Comparison of ENCODE assay signal across 8 cellular contexts in the genomic region with DNA sequence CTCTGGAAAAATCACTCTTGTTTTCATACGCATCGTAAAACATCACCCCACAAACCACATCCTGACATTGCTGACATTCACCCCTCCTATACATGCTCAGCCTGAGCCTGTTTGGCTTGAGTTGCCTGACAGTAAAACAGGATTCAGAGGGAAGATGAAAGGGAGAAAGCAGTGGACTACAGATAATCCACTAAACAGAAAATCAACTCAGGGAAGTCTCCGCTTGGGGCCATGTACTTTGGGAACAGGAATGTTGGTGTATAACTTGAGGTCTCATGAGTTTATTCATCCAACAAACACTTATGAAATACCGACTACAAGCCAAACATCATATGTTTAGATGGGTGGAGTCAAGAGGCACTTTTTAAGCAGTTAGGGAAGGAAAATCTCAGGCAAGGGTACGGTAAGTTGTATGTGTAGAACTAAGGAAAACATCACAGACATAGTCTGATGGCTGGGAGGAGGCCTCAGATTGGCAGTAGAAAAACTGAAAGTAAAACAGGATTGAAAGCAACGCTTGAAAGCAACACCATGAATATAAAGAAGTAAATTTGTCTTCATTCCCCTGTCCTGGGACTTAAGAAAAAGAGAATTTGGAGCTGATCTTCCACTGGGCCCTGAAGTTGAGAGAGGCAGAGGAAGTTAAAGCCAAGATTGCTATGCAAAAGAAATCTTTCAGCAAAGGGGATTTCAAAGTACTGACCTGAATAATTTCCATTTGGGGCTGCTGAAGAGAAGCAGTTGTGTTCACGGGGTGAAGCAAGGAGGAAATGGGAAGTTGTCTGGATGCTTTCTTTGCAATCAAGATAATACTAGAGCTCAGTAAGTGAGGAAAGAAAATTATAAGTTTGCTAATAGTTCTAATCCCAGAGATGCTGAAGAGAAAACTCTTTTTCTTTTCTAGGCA. TPM values are rescaled to one million over a fixed set of nuclear protein-coding genes. Genes with fewer than 3 reads are reported as not detected.
DNase-seq lines count a peak whose midpoint lies in the region; ATAC-seq, FAIRE-seq and TF ChIP-seq lines count a peak whose summit lies in the region.

No MANE protein-coding gene starts in this region.

- FAIRE-seq in RCC 7860 (lab: Jason Lieb, UNC): peak; percentile 16

- H3K27me3 ChIP-seq in right lobe of liver (no peaks in the 10 kb centered on the region), subcutaneous abdominal adipose tissue (ENCODE audit: control insufficient read depth in 5 of 5, insufficient read depth in 4 of 5, low read length in 5 of 5) (no peaks in the 10 kb centered on the region), H7 (ENCODE audit: control insufficient read depth, insufficient read depth, low read length) (no peaks in the 10 kb centered on the region)

- H3K36me3 ChIP-seq in right lobe of liver: no peaks in the 10 kb centered on the region
- H3K36me3 ChIP-seq in subcutaneous abdominal adipose tissue (ENCODE audit: control insufficient read depth in 5 of 5, insufficient read depth in 5 of 5, low read length in 5 of 5): no peaks in the 10 kb centered on the region
- H3K36me3 ChIP-seq in H7 (replicated peaks; ENCODE audit: control insufficient read depth, insufficient read depth, low read length): no peaks in the 10 kb centered on the region

- peaks cover 66% of the 10 kb centered on the region for H3K4me1 Mint-ChIP-seq in activated naive CD8-positive, alpha-beta T cell treated with anti-CD3 and anti-CD28 coated beads, Interleukin-2, amount 50 U/mL, for 24 hours

- H3K27ac Mint-ChIP-seq in activated naive CD8-positive, alpha-beta T cell treated with anti-CD3 and anti-CD28 coated beads, Interleukin-2, amount 50 U/mL, for 24 hours: peak overlapping the region; percentile 98

- H3K4me3 Mint-ChIP-seq in activated naive CD8-positive, alpha-beta T cell treated with anti-CD3 and anti-CD28 coated beads, Interleukin-2, amount 50 U/mL, for 24 hours: peak overlapping the region; percentile 84

- no peak for TF ChIP-seq POLR2A in right lobe of liver (IDR thresholded peaks at IDR 0.05)

- DNase-seq in RCC 7860 (ENCODE audit: low spot score) (peak; percentile 25), right lobe of liver (no peak), NCI-H2029 (lab: John Stamatoyannopoulos, UW) (no peak), H7 (no peak)
- peak; percentile 48 for DNase-seq in activated naive CD8-positive, alpha-beta T cell treated with anti-CD3 and anti-CD28 coated beads, Interleukin-2, amount 50 U/mL, for 24 hours

- H3K27ac ChIP-seq in right lobe of liver (peak overlapping the region in 1 of 3 donors; percentile 30), subcutaneous abdominal adipose tissue (ENCODE audit: low read depth, low read length) (no peak overlapping the region)

- no peak for TF ChIP-seq CTCF in right lobe of liver (IDR thresholded peaks at IDR 0.05)

- H3K9me3 ChIP-seq in right lobe of liver (no peaks in the 10 kb centered on the region), subcutaneous abdominal adipose tissue (ENCODE audit: control insufficient read depth in 5 of 5, low read length in 5 of 5) (no peaks in the 10 kb centered on the region)

- intact Hi-C loops in right lobe of liver (cut with DNase I): no loop called here

- H3K4me1 ChIP-seq in right lobe of liver (peaks cover 0 to 6% (median 0%) of the 10 kb centered on the region in 4 donors), subcutaneous abdominal adipose tissue (ENCODE audit: control insufficient read depth in 5 of 5, insufficient read depth in 5 of 5, low read length in 5 of 5) (peaks cover 0 to 9% (median 0%) of the 10 kb centered on the region in 5 donors)

- H3K36me3 Mint-ChIP-seq in activated naive CD8-positive, alpha-beta T cell treated with anti-CD3 and anti-CD28 coated beads, Interleukin-2, amount 50 U/mL, for 24 hours (ENCODE audit: low read depth): no peaks in the 10 kb centered on the region

- H3K9me3 Mint-ChIP-seq in activated naive CD8-positive, alpha-beta T cell treated with anti-CD3 and anti-CD28 coated beads, Interleukin-2, amount 50 U/mL, for 24 hours: no peaks in the 10 kb centered on the region

- WGBS in right lobe of liver (ENCODE audit: insufficient coverage, low coverage, low lambda C conversion rate, missing lambda C conversion rate): 40% methylated on average over 7 of the region's 7 CpGs

- no peak overlapping the region for H3K9ac ChIP-seq in subcutaneous abdominal adipose tissue (ENCODE audit: low read length in 5 of 5)

- H3K27me3 Mint-ChIP-seq in activated naive CD8-positive, alpha-beta T cell treated with anti-CD3 and anti-CD28 coated beads, Interleukin-2, amount 50 U/mL, for 24 hours: no peaks in the 10 kb centered on the region

- ATAC-seq in GM18519 (IDR thresholded peaks at IDR 0.05; ENCODE audit: low FRiP score, unreplicated experiment): peak; percentile 92
- ATAC-seq in HG02884 (IDR thresholded peaks at IDR 0.05; ENCODE audit: unreplicated experiment): peak; percentile 85
- peak; percentile 97 for ATAC-seq in activated naive CD8-positive, alpha-beta T cell treated with anti-CD3 and anti-CD28 coated beads, Interleukin-2, amount 50 U/mL, for 24 hours
- peak; percentile 47 to 77 (median 69) for ATAC-seq in right lobe of liver

- H3K4me3 ChIP-seq in right lobe of liver: peak overlapping the region in 2 of 3 donors; percentile 1 to 12
- peak overlapping the region in 4 of 5 donors; percentile 32 to 45 (median 39) for H3K4me3 ChIP-seq in subcutaneous abdominal adipose tissue (ENCODE audit: low read depth in 1 of 5, low read length in 5 of 5)
- H3K4me3 ChIP-seq in H7 (ENCODE audit: insufficient read depth, low read depth, low read length): no peak overlapping the region

RNA-seq across cellular contexts. Expression of gene PDE7B, which starts 28.8 kb away (rescaled TPM):
- 1 to 10 TPM; 1.1 to 5.1 (median 1.9) TPM for total RNA-seq in right lobe of liver
- not detected in 2 replicates for total RNA-seq in H7 (2014; rRNA removed; shearing (Covaris generic))

Comparison
In these comparisons a context has a peak if more than half of its experiments do, and no peak if none do; other contexts are left out.
1. DNase-seq: peak in RCC 7860 (single experiment) and activated naive CD8-positive, alpha-beta T cell treated with anti-CD3 and anti-CD28 coated beads, Interleukin-2, amount 50 U/mL, for 24 hours (single experiment); none in right lobe of liver (0 of 3), NCI-H2029 (single experiment) and H7 (single experiment).
2. Peak in every context shown above with its lines, with median percentiles within 50 percentile points of each other: ATAC-seq.